18 cellular contexts compared by ENCODE assay signal in genomic region chr2:128380061-128380889, GRCh38.
A peak's percentile ranks its signal among the peaks of the same experiment; 100 is the strongest.
DNase-seq lines count a peak whose midpoint lies in the region; ATAC-seq and TF ChIP-seq lines count a peak whose summit lies in the region.
"Had no signal": no experiment of that assay in that cellular context is flagged by ENCODE, and none has a peak within 500 bp of the region (broad histone marks: within the 10 kb centered on the region; RNA-seq: fewer than 3 reads in every experiment).

No MANE protein-coding gene starts in this region.

- no peaks in the 10 kb centered on the region for H3K36me3 Mint-ChIP-seq in activated naive CD4-positive, alpha-beta T cell treated with anti-CD3 and anti-CD28 coated beads for 36 hours (ENCODE audit: low read depth)
- H3K36me3 Mint-ChIP-seq: activated naive CD4-positive, alpha-beta T cell treated with anti-CD3 and anti-CD28 coated beads, Interleukin-2, amount 10 ng/mL, durations not matched to agents 7 days and 5 days; CD4-positive, CD25-positive, alpha-beta regulatory T cell had no signal

- TF ChIP-seq CTCF in prostate gland (IDR thresholded peaks at IDR 0.05) = no peak

- H3K27ac ChIP-seq in prostate gland (peak overlapping the region; percentile 38 to 70), aorta (ENCODE audit: low read depth in 1 of 2, low read length in 2 of 2) (no peak overlapping the region)

- H3K27me3 ChIP-seq in prostate gland (replicated peaks; ENCODE audit: insufficient read depth) (no peaks in the 10 kb centered on the region), aorta (ENCODE audit: control insufficient read depth in 1 of 2, insufficient read depth in 2 of 2, low read length in 1 of 2) (no peaks in the 10 kb centered on the region)

- no peaks in the 10 kb centered on the region for H3K9me3 Mint-ChIP-seq in stimulated activated naive CD8-positive, alpha-beta T cell treated with anti-CD3 and anti-CD28 coated beads, Interleukin-15, amount 100 ng/mL, for 72 hours
- H3K9me3 Mint-ChIP-seq in activated naive CD4-positive, alpha-beta T cell treated with anti-CD3 and anti-CD28 coated beads for 36 hours = no peaks in the 10 kb centered on the region
- H3K9me3 Mint-ChIP-seq: activated naive CD4-positive, alpha-beta T cell treated with anti-CD3 and anti-CD28 coated beads, Interleukin-2, amount 10 ng/mL, durations not matched to agents 7 days and 5 days; CD4-positive, CD25-positive, alpha-beta regulatory T cell had no signal

- no peaks in the 10 kb centered on the region for H3K36me3 ChIP-seq in prostate gland
- no peaks in the 10 kb centered on the region for H3K36me3 ChIP-seq in aorta (ENCODE audit: control insufficient read depth in 1 of 2, insufficient read depth in 2 of 2, low read length in 1 of 2)

- peaks cover 49% of the 10 kb centered on the region for H3K27me3 Mint-ChIP-seq in stimulated activated naive CD8-positive, alpha-beta T cell treated with anti-CD3 and anti-CD28 coated beads, Interleukin-15, amount 100 ng/mL, for 72 hours
- no peaks in the 10 kb centered on the region for H3K27me3 Mint-ChIP-seq in activated naive CD4-positive, alpha-beta T cell treated with anti-CD3 and anti-CD28 coated beads for 36 hours (ENCODE audit: low read depth)
- H3K27me3 Mint-ChIP-seq: CD4-positive, CD25-positive, alpha-beta regulatory T cell had no signal

- H3K9me3 ChIP-seq in prostate gland (no peaks in the 10 kb centered on the region), aorta (ENCODE audit: control insufficient read depth, low read length) (no peaks in the 10 kb centered on the region)

- no peak overlapping the region for H3K4me3 ChIP-seq in prostate gland
- H3K4me3 ChIP-seq in aorta (ENCODE audit: low read length in 2 of 2) = no peak overlapping the region

- intact Hi-C loops in prostate gland (cut with DNase I) (loop anchor here (2.0 kb wide), 1 partner anchor 59 kb away; no protein-coding TSS in a partner anchor), aorta (cut with DNase I) (no loop called here)
- intact Hi-C loops in activated naive CD4-positive, alpha-beta T cell treated with anti-CD3 and anti-CD28 coated beads for 36 hours (cut with micrococcal nuclease) = no loop called here

- H3K4me3 Mint-ChIP-seq in stimulated activated naive CD8-positive, alpha-beta T cell treated with anti-CD3 and anti-CD28 coated beads, Interleukin-15, amount 100 ng/mL, for 72 hours = no peak overlapping the region
- H3K4me3 Mint-ChIP-seq in activated naive CD4-positive, alpha-beta T cell treated with anti-CD3 and anti-CD28 coated beads for 36 hours = no peak overlapping the region
- H3K4me3 Mint-ChIP-seq: activated naive CD4-positive, alpha-beta T cell treated with anti-CD3 and anti-CD28 coated beads, Interleukin-2, amount 10 ng/mL, durations not matched to agents 7 days and 5 days; CD4-positive, CD25-positive, alpha-beta regulatory T cell had no signal

- TF ChIP-seq POLR2A in prostate gland (IDR thresholded peaks at IDR 0.05) = no peak

- DNase-seq in stimulated activated naive CD8-positive, alpha-beta T cell treated with anti-CD3 and anti-CD28 coated beads, Interleukin-15, amount 100 ng/mL, for 72 hours = peak in 1 of 2 donors; percentile 4
- no peak for DNase-seq in stimulated activated naive CD8-positive, alpha-beta T cell treated with anti-CD3 and anti-CD28 coated beads, Interleukin-15, Interleukin-2, amounts not matched to agents 100 U/mL and 50 U/mL, for 24 hours
- DNase-seq in left kidney (ENCODE audit: low read depth, low spot score) (peak; percentile 43), prostate gland (ENCODE audit: low spot score) (no peak), aorta (peak; percentile 41 to 59), hepatic stellate cell (ENCODE audit: low spot score) (no peak), NCI-H2171 treated with DMSO at 0.1 percent for 48 hours (lab: John Stamatoyannopoulos, UW) (no peak)
- no peak for DNase-seq in activated naive CD4-positive, alpha-beta T cell treated with anti-CD3 and anti-CD28 coated beads for 36 hours
- DNase-seq: ACHN; activated naive CD4-positive, alpha-beta T cell treated with anti-CD3 and anti-CD28 coated beads, Interleukin-2, amount 10 ng/mL, durations not matched to agents 7 days and 5 days; activated T-cell treated with anti-CD3 and anti-CD28 coated beads for 4 hours; CD4-positive, CD25-positive, alpha-beta regulatory T cell; cortex of kidney; DMS153; foreskin melanocyte; NCI-H1417 treated with DMSO at 0.1 percent for 48 hours; NCI-H82 had no signal

- peak overlapping the region in 1 of 2 donors; percentile 42 for H3K27ac Mint-ChIP-seq in stimulated activated naive CD8-positive, alpha-beta T cell treated with anti-CD3 and anti-CD28 coated beads, Interleukin-15, amount 100 ng/mL, for 72 hours
- H3K27ac Mint-ChIP-seq in activated naive CD4-positive, alpha-beta T cell treated with anti-CD3 and anti-CD28 coated beads for 36 hours = no peak overlapping the region
- H3K27ac Mint-ChIP-seq: activated naive CD4-positive, alpha-beta T cell treated with anti-CD3 and anti-CD28 coated beads, Interleukin-2, amount 10 ng/mL, durations not matched to agents 7 days and 5 days; CD4-positive, CD25-positive, alpha-beta regulatory T cell had no signal

- CTCF ChIA-PET in activated naive CD4-positive, alpha-beta T cell treated with anti-CD3 and anti-CD28 coated beads for 36 hours (lab: Charles Lee) = interaction anchor here (1.0 kb wide), 1 partner anchor 24 kb away, joined by 4 read pairs; no protein-coding TSS in a partner anchor

- peak; percentile 6 for ATAC-seq in stimulated activated naive CD8-positive, alpha-beta T cell treated with anti-CD3 and anti-CD28 coated beads, Interleukin-15, amount 100 ng/mL, for 72 hours
- no peak for ATAC-seq in stimulated activated naive CD8-positive, alpha-beta T cell treated with anti-CD3 and anti-CD28 coated beads, Interleukin-15, Interleukin-2, amounts not matched to agents 100 U/mL and 50 U/mL, for 24 hours
- no peak for ATAC-seq in aorta (ENCODE audit: low FRiP score)
- ATAC-seq: left colon had no signal

- H3K4me1 ChIP-seq in prostate gland (replicated peaks) = peaks cover 18% of the 10 kb centered on the region
- no peaks in the 10 kb centered on the region for H3K4me1 ChIP-seq in aorta (ENCODE audit: control insufficient read depth in 1 of 2, insufficient read depth in 2 of 2, low read length in 2 of 2)

- WGBS in prostate gland = 91% methylated on average over 26 of the region's 27 CpGs
- 94 to 95% methylated on average over 27 of the region's 27 CpGs for WGBS in aorta, 2 donors

- H3K4me1 Mint-ChIP-seq in stimulated activated naive CD8-positive, alpha-beta T cell treated with anti-CD3 and anti-CD28 coated beads, Interleukin-15, amount 100 ng/mL, for 72 hours = no peaks in the 10 kb centered on the region
- no peaks in the 10 kb centered on the region for H3K4me1 Mint-ChIP-seq in activated naive CD4-positive, alpha-beta T cell treated with anti-CD3 and anti-CD28 coated beads for 36 hours (ENCODE audit: low read depth)
- H3K4me1 Mint-ChIP-seq: activated naive CD4-positive, alpha-beta T cell treated with anti-CD3 and anti-CD28 coated beads, Interleukin-2, amount 10 ng/mL, durations not matched to agents 7 days and 5 days; CD4-positive, CD25-positive, alpha-beta regulatory T cell had no signal

Comparison
In these comparisons a context has a peak if more than half of its experiments do, and no peak if none do; other contexts are left out.
1. DNase-seq: peak in left kidney (single experiment) and aorta (2 of 2); none in stimulated activated naive CD8-positive, alpha-beta T cell treated with anti-CD3 and anti-CD28 coated beads, Interleukin-15, Interleukin-2, amounts not matched to agents 100 U/mL and 50 U/mL, for 24 hours (single experiment), prostate gland (single experiment), activated naive CD4-positive, alpha-beta T cell treated with anti-CD3 and anti-CD28 coated beads for 36 hours (single experiment), hepatic stellate cell (single experiment) and NCI-H2171 treated with DMSO at 0.1 percent for 48 hours (single experiment).
2. H3K27ac ChIP-seq: peak in prostate gland (2 of 2); none in aorta (0 of 2).